11 cellular contexts compared by ENCODE assay signal in genomic region chr6:81767163-81768000, GRCh38. TPM values are rescaled to one million over a fixed set of nuclear protein-coding genes. Genes with fewer than 3 reads are reported as not detected.
DNase-seq lines count a peak whose midpoint lies in the region; ATAC-seq, FAIRE-seq and TF ChIP-seq lines count a peak whose summit lies in the region.
"Had no signal": no experiment of that assay in that cellular context is flagged by ENCODE, and none has a peak within 500 bp of the region (broad histone marks: within the 10 kb centered on the region; RNA-seq: fewer than 3 reads in every experiment).

No MANE protein-coding gene starts in this region.

- DNase-seq in A549 (ENCODE audit: low read depth in 1 of 2, low spot score in 1 of 2) (peak in 1 of 2 experiments; percentile 38), GM23248 (peak; percentile 83), hepatic stellate cell (ENCODE audit: low spot score) (peak; percentile 8), NCI-H510A (lab: John Stamatoyannopoulos, UW) (no peak), SK-N-DZ (ENCODE audit: low spot score) (no peak), NCI-H1048 (lab: John Stamatoyannopoulos, UW) (no peak)
- DNase-seq: BE2C, immature natural killer cell had no signal

- H3K4me3 ChIP-seq in A549 (peak overlapping the region; percentile 20; the same call in 1 of the 3 replicates), GM23248 (peak overlapping the region; percentile 42)
- H3K4me3 ChIP-seq: Peyer's patch had no signal

- no peaks in the 10 kb centered on the region for H3K9me2 ChIP-seq in GM23248 (ENCODE audit: insufficient read depth)

- ATAC-seq in A549 (peak; percentile 71 to 84), SK-N-SH treated with all-trans-retinoic acid at 6 μM for 48 hours (peak; percentile 68), HG03175 (IDR thresholded peaks at IDR 0.05; ENCODE audit: unreplicated experiment) (no peak)

- TF ChIP-seq CTCF in A549 (IDR thresholded peaks at IDR 0.05): no peak

- no peaks in the 10 kb centered on the region for H3K79me2 ChIP-seq in GM23248 (ENCODE audit: insufficient read depth)

- no peaks in the 10 kb centered on the region for H3K36me3 ChIP-seq in GM23248 (ENCODE audit: low read depth)
- H3K36me3 ChIP-seq: BE2C, Peyer's patch had no signal

- H3K27me3 ChIP-seq in GM23248 (replicated peaks; ENCODE audit: insufficient read depth): no peaks in the 10 kb centered on the region
- H3K27me3 ChIP-seq: BE2C, Peyer's patch had no signal

- H2AFZ ChIP-seq in GM23248: no peak overlapping the region

- H3K4me1 ChIP-seq in A549: peaks cover 27% of the 10 kb centered on the region
- peaks cover 57% of the 10 kb centered on the region for H3K4me1 ChIP-seq in GM23248 (ENCODE audit: insufficient read depth)
- H3K4me1 ChIP-seq: Peyer's patch had no signal

- H3K27ac ChIP-seq in A549 (peak overlapping the region; percentile 74 to 77), GM23248 (peak overlapping the region; percentile 81)
- H3K27ac ChIP-seq: Peyer's patch had no signal

- CTCF ChIA-PET in A549 (lab: Yijun Ruan, JAX): interaction anchor here (0.7 kb wide), 1 partner anchor 15 kb away, joined by 5 read pairs; the partner anchor contains the start of gene TENT5A

- 33% methylated on average over 4 of the region's 4 CpGs for WGBS in A549 (ENCODE audit: missing lambda C conversion rate)
- 0 to 1% methylated on average over 4 of the region's 4 CpGs for WGBS in GM23248 (ENCODE audit: low coverage in 1 of 2, low lambda C conversion rate in 2 of 2, missing lambda C conversion rate in 2 of 2), 2 experiments

- TF ChIP-seq RAD21 in A549 (conservative IDR thresholded peaks at IDR 0.05 in 1 of 2, IDR thresholded peaks at IDR 0.05 in 1 of 2): no peak

- peaks cover 44% of the 10 kb centered on the region for H3F3A ChIP-seq in GM23248 (ENCODE audit: insufficient read depth)

- no peaks in the 10 kb centered on the region for H4K20me1 ChIP-seq in GM23248 (ENCODE audit: insufficient read depth)

- no peak for FAIRE-seq in A549 (lab: Jason Lieb, UNC)

- H3K9ac ChIP-seq in GM23248: peak overlapping the region; percentile 40; the same call in 1 of the 2 replicates

- no peaks in the 10 kb centered on the region for H3K9me3 ChIP-seq in A549
- H3K9me3 ChIP-seq in GM23248 (ENCODE audit: low read depth): no peaks in the 10 kb centered on the region
- H3K9me3 ChIP-seq: BE2C, Peyer's patch had no signal

- in situ Hi-C loops in GM23248 (cut with MboI): loop anchor here (10.0 to 25.0 kb wide), 2 partner anchors 245 to 407 kb away; no protein-coding TSS in a partner anchor

- peak; percentile 24 to 59; a peak in 3 of 5 replicates for TF ChIP-seq EP300 in A549 (IDR thresholded peaks at IDR 0.05)

- POLR2A ChIA-PET in A549 (lab: Yijun Ruan, JAX): interaction anchor here (0.9 to 1.8 kb wide), 2 partner anchors 14 to 20 kb away, joined by 4 to 12 read pairs; partner anchors contain the start of gene TENT5A

- TF ChIP-seq POLR2A in A549 (IDR thresholded peaks at IDR 0.05; ENCODE audit: low read length): no peak

- H3K4me2 ChIP-seq in A549: peak overlapping the region; percentile 89
- peak overlapping the region; percentile 61 for H3K4me2 ChIP-seq in GM23248 (ENCODE audit: unreplicated experiment)

TF ChIP-seq in A549, 52 proteins besides CTCF, POLR2A, EP300 and RAD21:
- TF ChIP-seq GATA3 (IDR thresholded peaks at IDR 0.05; ENCODE audit: borderline replicate concordance): no peak; the same call in 1 of the 2 replicates
- TF ChIP-seq FOSL2 (IDR thresholded peaks at IDR 0.05): 0 out of 2 replicates have a peak, but pooled peaks have one; percentile 21
- TF ChIP-seq FOSL2 (CRISPR knock-in tag; IDR thresholded peaks at IDR 0.05): no peak
- TF ChIP-seq RFX5 (IDR thresholded peaks at IDR 0.05): no peak
- no peak for TF ChIP-seq RNF2 (IDR thresholded peaks at IDR 0.05; ENCODE audit: borderline replicate concordance, low read depth)
- TF ChIP-seq ELK1 (IDR thresholded peaks at IDR 0.05; ENCODE audit: low read depth, low read length): no peak
- no peak for TF ChIP-seq HES2 (IDR thresholded peaks at IDR 0.05)
- peak in 1 of 2 experiments; percentile 30; a peak in 1 of 5 replicates for TF ChIP-seq JUN (IDR thresholded peaks at IDR 0.05)
- no peak for TF ChIP-seq KDM1A (IDR thresholded peaks at IDR 0.05; ENCODE audit: low read depth)
- no peak for TF ChIP-seq TFCP2L1 (CRISPR knock-in tag; IDR thresholded peaks at IDR 0.05)
- peak; percentile 54 for TF ChIP-seq JUNB (IDR thresholded peaks at IDR 0.05)
- no peak for TF ChIP-seq ZC3H11A (IDR thresholded peaks at IDR 0.05)
- peak; percentile 19 to 36; a peak in 2 of 4 replicates for TF ChIP-seq CEBPB (IDR thresholded peaks at IDR 0.05)
- TF ChIP-seq SREBF2 (IDR thresholded peaks at IDR 0.05): no peak
TF ChIP-seq in A549: peak in this region for 4.

TF ChIP-seq in SK-N-SH treated with all-trans-retinoic acid at 6 μM for 48 hours, 23 proteins besides CTCF, POLR2A, EP300 and RAD21:
- no peak for TF ChIP-seq CSRNP3 (CRISPR knock-in tag; IDR thresholded peaks at IDR 0.05)
- TF ChIP-seq OSR1 (CRISPR knock-in tag; IDR thresholded peaks at IDR 0.05): no peak
- no peak for TF ChIP-seq RARB (CRISPR knock-in tag; IDR thresholded peaks at IDR 0.05)
- TF ChIP-seq SNAI2 (CRISPR knock-in tag; IDR thresholded peaks at IDR 0.05): no peak
- no peak for TF ChIP-seq ESRRG (CRISPR knock-in tag; IDR thresholded peaks at IDR 0.05)
- no peak for TF ChIP-seq BACH2 (CRISPR knock-in tag; IDR thresholded peaks at IDR 0.05; ENCODE audit: borderline replicate concordance)
- no peak for TF ChIP-seq ISL1 (CRISPR knock-in tag; IDR thresholded peaks at IDR 0.05)
- TF ChIP-seq TCF4 (CRISPR knock-in tag; IDR thresholded peaks at IDR 0.05; ENCODE audit: borderline replicate concordance): no peak
- TF ChIP-seq TOX (CRISPR knock-in tag; IDR thresholded peaks at IDR 0.05; ENCODE audit: borderline replicate concordance): no peak

RNA-seq across cellular contexts. Expression of gene TENT5A, which starts 14.9 kb away (rescaled TPM):
- polyA plus RNA-seq in A549 (2011; rRNA removed) (1.8 and 2.3 TPM in 2 replicates), A549 (2017; fragmentation: RNase III; extraction: RNeasy Plus Mini Kit Qiagen cat#74134 plus additional on column Dnase treatment) (0.79 to 1.1 TPM (median 0.91 TPM) in 3 replicates), GM23248 (2016; fragmentation: Nextera tagmentation; extraction: Ambion mirVana) (39.2 and 46.5 TPM in 2 replicates)
- 0.22 and 0.24 TPM in 2 replicates for polyA plus RNA-seq in A549 (2012; cell fraction: cytosol; rRNA removed)
- 0.47 and 0.56 TPM in 2 replicates for polyA plus RNA-seq in A549 (2012; cell fraction: nucleus; rRNA removed)
- polyA minus RNA-seq in A549 (2011; rRNA and poly(A)+ RNA removed): 0.99 and 2.4 TPM in 2 replicates
- total RNA-seq in GM23248 (2014; rRNA removed; shearing (Covaris generic)): 48.6 and 50.5 TPM in 2 replicates
- 1.1 and 2.2 TPM in 2 replicates for polyA plus RNA-seq in SK-N-DZ (2014; cell fraction: cytosol; rRNA removed)
- polyA plus RNA-seq in SK-N-DZ (2014; cell fraction: nucleus; rRNA removed): 2.0 and 2.9 TPM in 2 replicates

Comparison
In these comparisons a context has a peak if more than half of its experiments do, and no peak if none do; other contexts are left out.
1. DNase-seq: peak in GM23248 (single experiment) and hepatic stellate cell (single experiment); none in NCI-H510A (single experiment), SK-N-DZ (single experiment) and NCI-H1048 (single experiment).
2. RNA of gene TENT5A, which starts 14.9 kb away (polyA plus RNA-seq): 39.2 to 46.5 TPM in GM23248; 0.22 to 2.3 TPM in A549; every median in the first group is over 10 times any median in the second.